Comparison of ENCODE assay signal across 1 cellular context in the genomic region with DNA sequence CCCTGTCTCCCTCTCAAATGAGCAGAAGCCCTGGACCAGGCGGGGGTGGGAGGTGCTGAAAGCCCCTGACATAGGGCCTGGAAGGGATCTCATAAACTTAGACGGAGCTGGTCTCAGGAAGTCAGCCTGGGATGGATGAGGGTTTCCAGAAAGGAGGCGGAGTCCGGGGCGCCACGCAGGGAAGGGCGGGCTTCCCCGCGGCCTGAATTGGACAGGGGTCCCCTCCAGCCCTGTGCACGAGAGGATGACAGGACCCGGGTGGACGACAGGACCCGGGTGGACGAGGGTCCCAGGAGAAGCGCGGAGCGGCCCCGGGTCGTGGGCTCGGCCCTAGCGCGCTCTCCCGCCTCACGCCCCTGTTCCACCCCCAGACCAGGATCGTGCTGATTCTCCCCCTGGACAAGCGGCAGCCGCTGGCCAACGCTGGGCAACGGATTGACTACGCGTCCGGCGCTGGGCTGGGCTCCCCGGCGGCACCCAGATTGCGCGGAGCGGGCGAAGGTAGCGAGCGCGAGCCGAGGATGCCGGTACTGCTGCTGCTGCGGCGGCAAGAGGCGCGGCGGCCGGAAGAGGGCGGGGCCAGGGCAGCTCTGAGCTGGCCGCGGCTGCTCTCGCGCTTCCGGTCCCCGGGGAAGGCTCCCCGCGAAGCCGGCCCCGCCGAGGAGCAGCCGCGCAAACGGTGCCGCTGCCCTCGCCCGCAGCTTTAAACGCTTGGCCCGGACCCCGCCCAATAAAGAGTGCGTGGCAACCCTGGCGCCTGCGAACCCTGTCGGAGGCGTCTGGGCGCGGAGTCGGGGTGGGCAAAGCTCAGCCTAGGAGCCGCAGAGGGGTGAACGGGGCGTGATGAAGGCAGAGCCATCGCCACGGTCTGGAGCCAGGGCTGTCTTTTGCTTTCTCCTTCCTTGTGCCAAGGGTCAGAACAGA.
A peak's percentile ranks its signal among the peaks of the same experiment; 100 is the strongest.
TF ChIP-seq lines count a peak whose summit lies in the region.

No MANE protein-coding gene starts in this region.

TF ChIP-seq in WTC11, 78 proteins besides CTCF, POLR2A, EP300 and RAD21 (continued from another document and continues in another):
- TF ChIP-seq, protein P1, sequence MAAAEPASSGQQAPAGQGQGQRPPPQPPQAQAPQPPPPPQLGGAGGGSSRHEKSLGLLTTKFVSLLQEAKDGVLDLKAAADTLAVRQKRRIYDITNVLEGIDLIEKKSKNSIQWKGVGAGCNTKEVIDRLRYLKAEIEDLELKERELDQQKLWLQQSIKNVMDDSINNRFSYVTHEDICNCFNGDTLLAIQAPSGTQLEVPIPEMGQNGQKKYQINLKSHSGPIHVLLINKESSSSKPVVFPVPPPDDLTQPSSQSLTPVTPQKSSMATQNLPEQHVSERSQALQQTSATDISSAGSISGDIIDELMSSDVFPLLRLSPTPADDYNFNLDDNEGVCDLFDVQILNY (CRISPR knock-in tag; IDR thresholded peaks at IDR 0.05): peak; percentile 64; the same call in 1 of the 2 replicates
- TF ChIP-seq ELF4 (CRISPR knock-in tag; IDR thresholded peaks at IDR 0.05; ENCODE audit: low read depth): peak; percentile 80; the same call in 1 of the 2 replicates
- TF ChIP-seq SP1 (CRISPR knock-in tag; conservative IDR thresholded peaks at IDR 0.05): peak; percentile 91
- peak; percentile 76 for TF ChIP-seq ETV6 (CRISPR knock-in tag; IDR thresholded peaks at IDR 0.05)
- peak; percentile 72; the same call in 1 of the 2 replicates for TF ChIP-seq ZBTB21 (CRISPR knock-in tag; IDR thresholded peaks at IDR 0.05; ENCODE audit: borderline replicate concordance)
- 0 out of 2 replicates have a peak, but pooled peaks have one; percentile 69 for TF ChIP-seq NR3C1 (CRISPR knock-in tag; conservative IDR thresholded peaks at IDR 0.05; ENCODE audit: low read depth)
- TF ChIP-seq TP53 (CRISPR knock-in tag; IDR thresholded peaks at IDR 0.05): peak; percentile 91
- TF ChIP-seq, protein P2, sequence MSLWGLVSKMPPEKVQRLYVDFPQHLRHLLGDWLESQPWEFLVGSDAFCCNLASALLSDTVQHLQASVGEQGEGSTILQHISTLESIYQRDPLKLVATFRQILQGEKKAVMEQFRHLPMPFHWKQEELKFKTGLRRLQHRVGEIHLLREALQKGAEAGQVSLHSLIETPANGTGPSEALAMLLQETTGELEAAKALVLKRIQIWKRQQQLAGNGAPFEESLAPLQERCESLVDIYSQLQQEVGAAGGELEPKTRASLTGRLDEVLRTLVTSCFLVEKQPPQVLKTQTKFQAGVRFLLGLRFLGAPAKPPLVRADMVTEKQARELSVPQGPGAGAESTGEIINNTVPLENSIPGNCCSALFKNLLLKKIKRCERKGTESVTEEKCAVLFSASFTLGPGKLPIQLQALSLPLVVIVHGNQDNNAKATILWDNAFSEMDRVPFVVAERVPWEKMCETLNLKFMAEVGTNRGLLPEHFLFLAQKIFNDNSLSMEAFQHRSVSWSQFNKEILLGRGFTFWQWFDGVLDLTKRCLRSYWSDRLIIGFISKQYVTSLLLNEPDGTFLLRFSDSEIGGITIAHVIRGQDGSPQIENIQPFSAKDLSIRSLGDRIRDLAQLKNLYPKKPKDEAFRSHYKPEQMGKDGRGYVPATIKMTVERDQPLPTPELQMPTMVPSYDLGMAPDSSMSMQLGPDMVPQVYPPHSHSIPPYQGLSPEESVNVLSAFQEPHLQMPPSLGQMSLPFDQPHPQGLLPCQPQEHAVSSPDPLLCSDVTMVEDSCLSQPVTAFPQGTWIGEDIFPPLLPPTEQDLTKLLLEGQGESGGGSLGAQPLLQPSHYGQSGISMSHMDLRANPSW (CRISPR knock-in tag; conservative IDR thresholded peaks at IDR 0.05; ENCODE audit: low read depth): no peak
- TF ChIP-seq GABPB1 (CRISPR knock-in tag; IDR thresholded peaks at IDR 0.05): peak; percentile 70; the same call in 1 of the 2 replicates
- no peak for TF ChIP-seq ZNF138 (CRISPR knock-in tag; conservative IDR thresholded peaks at IDR 0.05)
- peak; percentile 40; the same call in 1 of the 2 replicates for TF ChIP-seq MYBL2 (CRISPR knock-in tag; IDR thresholded peaks at IDR 0.05)
- TF ChIP-seq FOXP1 (CRISPR knock-in tag; IDR thresholded peaks at IDR 0.05; ENCODE audit: borderline replicate concordance): peak; percentile 17; the same call in 1 of the 2 replicates
- TF ChIP-seq, protein P3, sequence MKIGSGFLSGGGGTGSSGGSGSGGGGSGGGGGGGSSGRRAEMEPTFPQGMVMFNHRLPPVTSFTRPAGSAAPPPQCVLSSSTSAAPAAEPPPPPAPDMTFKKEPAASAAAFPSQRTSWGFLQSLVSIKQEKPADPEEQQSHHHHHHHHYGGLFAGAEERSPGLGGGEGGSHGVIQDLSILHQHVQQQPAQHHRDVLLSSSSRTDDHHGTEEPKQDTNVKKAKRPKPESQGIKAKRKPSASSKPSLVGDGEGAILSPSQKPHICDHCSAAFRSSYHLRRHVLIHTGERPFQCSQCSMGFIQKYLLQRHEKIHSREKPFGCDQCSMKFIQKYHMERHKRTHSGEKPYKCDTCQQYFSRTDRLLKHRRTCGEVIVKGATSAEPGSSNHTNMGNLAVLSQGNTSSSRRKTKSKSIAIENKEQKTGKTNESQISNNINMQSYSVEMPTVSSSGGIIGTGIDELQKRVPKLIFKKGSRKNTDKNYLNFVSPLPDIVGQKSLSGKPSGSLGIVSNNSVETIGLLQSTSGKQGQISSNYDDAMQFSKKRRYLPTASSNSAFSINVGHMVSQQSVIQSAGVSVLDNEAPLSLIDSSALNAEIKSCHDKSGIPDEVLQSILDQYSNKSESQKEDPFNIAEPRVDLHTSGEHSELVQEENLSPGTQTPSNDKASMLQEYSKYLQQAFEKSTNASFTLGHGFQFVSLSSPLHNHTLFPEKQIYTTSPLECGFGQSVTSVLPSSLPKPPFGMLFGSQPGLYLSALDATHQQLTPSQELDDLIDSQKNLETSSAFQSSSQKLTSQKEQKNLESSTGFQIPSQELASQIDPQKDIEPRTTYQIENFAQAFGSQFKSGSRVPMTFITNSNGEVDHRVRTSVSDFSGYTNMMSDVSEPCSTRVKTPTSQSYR (CRISPR knock-in tag; IDR thresholded peaks at IDR 0.05): peak; percentile 4; the same call in 1 of the 2 replicates
- TF ChIP-seq, protein P4, sequence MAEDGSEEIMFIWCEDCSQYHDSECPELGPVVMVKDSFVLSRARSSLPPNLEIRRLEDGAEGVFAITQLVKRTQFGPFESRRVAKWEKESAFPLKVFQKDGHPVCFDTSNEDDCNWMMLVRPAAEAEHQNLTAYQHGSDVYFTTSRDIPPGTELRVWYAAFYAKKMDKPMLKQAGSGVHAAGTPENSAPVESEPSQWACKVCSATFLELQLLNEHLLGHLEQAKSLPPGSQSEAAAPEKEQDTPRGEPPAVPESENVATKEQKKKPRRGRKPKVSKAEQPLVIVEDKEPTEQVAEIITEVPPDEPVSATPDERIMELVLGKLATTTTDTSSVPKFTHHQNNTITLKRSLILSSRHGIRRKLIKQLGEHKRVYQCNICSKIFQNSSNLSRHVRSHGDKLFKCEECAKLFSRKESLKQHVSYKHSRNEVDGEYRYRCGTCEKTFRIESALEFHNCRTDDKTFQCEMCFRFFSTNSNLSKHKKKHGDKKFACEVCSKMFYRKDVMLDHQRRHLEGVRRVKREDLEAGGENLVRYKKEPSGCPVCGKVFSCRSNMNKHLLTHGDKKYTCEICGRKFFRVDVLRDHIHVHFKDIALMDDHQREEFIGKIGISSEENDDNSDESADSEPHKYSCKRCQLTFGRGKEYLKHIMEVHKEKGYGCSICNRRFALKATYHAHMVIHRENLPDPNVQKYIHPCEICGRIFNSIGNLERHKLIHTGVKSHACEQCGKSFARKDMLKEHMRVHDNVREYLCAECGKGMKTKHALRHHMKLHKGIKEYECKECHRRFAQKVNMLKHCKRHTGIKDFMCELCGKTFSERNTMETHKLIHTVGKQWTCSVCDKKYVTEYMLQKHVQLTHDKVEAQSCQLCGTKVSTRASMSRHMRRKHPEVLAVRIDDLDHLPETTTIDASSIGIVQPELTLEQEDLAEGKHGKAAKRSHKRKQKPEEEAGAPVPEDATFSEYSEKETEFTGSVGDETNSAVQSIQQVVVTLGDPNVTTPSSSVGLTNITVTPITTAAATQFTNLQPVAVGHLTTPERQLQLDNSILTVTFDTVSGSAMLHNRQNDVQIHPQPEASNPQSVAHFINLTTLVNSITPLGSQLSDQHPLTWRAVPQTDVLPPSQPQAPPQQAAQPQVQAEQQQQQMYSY (CRISPR knock-in tag; IDR thresholded peaks at IDR 0.05): no peak
- TF ChIP-seq, protein P5, sequence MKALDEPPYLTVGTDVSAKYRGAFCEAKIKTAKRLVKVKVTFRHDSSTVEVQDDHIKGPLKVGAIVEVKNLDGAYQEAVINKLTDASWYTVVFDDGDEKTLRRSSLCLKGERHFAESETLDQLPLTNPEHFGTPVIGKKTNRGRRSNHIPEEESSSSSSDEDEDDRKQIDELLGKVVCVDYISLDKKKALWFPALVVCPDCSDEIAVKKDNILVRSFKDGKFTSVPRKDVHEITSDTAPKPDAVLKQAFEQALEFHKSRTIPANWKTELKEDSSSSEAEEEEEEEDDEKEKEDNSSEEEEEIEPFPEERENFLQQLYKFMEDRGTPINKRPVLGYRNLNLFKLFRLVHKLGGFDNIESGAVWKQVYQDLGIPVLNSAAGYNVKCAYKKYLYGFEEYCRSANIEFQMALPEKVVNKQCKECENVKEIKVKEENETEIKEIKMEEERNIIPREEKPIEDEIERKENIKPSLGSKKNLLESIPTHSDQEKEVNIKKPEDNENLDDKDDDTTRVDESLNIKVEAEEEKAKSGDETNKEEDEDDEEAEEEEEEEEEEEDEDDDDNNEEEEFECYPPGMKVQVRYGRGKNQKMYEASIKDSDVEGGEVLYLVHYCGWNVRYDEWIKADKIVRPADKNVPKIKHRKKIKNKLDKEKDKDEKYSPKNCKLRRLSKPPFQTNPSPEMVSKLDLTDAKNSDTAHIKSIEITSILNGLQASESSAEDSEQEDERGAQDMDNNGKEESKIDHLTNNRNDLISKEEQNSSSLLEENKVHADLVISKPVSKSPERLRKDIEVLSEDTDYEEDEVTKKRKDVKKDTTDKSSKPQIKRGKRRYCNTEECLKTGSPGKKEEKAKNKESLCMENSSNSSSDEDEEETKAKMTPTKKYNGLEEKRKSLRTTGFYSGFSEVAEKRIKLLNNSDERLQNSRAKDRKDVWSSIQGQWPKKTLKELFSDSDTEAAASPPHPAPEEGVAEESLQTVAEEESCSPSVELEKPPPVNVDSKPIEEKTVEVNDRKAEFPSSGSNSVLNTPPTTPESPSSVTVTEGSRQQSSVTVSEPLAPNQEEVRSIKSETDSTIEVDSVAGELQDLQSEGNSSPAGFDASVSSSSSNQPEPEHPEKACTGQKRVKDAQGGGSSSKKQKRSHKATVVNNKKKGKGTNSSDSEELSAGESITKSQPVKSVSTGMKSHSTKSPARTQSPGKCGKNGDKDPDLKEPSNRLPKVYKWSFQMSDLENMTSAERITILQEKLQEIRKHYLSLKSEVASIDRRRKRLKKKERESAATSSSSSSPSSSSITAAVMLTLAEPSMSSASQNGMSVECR (CRISPR knock-in tag; IDR thresholded peaks at IDR 0.05; ENCODE audit: borderline replicate concordance): peak; percentile 91
- peak; percentile 92; the same call in 1 of the 2 replicates for TF ChIP-seq CBFB (CRISPR knock-in tag; IDR thresholded peaks at IDR 0.05; ENCODE audit: low read depth)
- TF ChIP-seq, protein P6, sequence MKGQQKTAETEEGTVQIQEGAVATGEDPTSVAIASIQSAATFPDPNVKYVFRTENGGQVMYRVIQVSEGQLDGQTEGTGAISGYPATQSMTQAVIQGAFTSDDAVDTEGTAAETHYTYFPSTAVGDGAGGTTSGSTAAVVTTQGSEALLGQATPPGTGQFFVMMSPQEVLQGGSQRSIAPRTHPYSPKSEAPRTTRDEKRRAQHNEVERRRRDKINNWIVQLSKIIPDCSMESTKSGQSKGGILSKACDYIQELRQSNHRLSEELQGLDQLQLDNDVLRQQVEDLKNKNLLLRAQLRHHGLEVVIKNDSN (CRISPR knock-in tag; IDR thresholded peaks at IDR 0.05): peak; percentile 42; the same call in 1 of the 2 replicates
- TF ChIP-seq, protein P7, sequence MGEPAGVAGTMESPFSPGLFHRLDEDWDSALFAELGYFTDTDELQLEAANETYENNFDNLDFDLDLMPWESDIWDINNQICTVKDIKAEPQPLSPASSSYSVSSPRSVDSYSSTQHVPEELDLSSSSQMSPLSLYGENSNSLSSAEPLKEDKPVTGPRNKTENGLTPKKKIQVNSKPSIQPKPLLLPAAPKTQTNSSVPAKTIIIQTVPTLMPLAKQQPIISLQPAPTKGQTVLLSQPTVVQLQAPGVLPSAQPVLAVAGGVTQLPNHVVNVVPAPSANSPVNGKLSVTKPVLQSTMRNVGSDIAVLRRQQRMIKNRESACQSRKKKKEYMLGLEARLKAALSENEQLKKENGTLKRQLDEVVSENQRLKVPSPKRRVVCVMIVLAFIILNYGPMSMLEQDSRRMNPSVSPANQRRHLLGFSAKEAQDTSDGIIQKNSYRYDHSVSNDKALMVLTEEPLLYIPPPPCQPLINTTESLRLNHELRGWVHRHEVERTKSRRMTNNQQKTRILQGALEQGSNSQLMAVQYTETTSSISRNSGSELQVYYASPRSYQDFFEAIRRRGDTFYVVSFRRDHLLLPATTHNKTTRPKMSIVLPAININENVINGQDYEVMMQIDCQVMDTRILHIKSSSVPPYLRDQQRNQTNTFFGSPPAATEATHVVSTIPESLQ (CRISPR knock-in tag; IDR thresholded peaks at IDR 0.05): no peak
- no peak for TF ChIP-seq ZNF671 (CRISPR knock-in tag; IDR thresholded peaks at IDR 0.05)
- TF ChIP-seq, protein P8, sequence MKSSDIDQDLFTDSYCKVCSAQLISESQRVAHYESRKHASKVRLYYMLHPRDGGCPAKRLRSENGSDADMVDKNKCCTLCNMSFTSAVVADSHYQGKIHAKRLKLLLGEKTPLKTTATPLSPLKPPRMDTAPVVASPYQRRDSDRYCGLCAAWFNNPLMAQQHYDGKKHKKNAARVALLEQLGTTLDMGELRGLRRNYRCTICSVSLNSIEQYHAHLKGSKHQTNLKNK (CRISPR knock-in tag; IDR thresholded peaks at IDR 0.05): no peak
- TF ChIP-seq, protein P9, sequence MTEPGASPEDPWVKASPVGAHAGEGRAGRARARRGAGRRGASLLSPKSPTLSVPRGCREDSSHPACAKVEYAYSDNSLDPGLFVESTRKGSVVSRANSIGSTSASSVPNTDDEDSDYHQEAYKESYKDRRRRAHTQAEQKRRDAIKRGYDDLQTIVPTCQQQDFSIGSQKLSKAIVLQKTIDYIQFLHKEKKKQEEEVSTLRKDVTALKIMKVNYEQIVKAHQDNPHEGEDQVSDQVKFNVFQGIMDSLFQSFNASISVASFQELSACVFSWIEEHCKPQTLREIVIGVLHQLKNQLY (CRISPR knock-in tag; IDR thresholded peaks at IDR 0.05): 0 out of 2 replicates have a peak, but pooled peaks have one; percentile 46
- TF ChIP-seq, protein P10, sequence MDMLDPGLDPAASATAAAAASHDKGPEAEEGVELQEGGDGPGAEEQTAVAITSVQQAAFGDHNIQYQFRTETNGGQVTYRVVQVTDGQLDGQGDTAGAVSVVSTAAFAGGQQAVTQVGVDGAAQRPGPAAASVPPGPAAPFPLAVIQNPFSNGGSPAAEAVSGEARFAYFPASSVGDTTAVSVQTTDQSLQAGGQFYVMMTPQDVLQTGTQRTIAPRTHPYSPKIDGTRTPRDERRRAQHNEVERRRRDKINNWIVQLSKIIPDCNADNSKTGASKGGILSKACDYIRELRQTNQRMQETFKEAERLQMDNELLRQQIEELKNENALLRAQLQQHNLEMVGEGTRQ (CRISPR knock-in tag; IDR thresholded peaks at IDR 0.05): 0 out of 2 replicates have a peak, but pooled peaks have one; percentile 26
- 0 out of 2 replicates have a peak, but pooled peaks have one; percentile 13 for TF ChIP-seq TEAD1 (CRISPR knock-in tag; IDR thresholded peaks at IDR 0.05)
- TF ChIP-seq ZNF219 (CRISPR knock-in tag; IDR thresholded peaks at IDR 0.05; ENCODE audit: borderline replicate concordance): 0 out of 2 replicates have a peak, but pooled peaks have one; percentile 27
